In genomic region chr10:34585422-34586115, GRCh38 we compare ENCODE assay signal across 24 cellular contexts.
DNase-seq lines count a peak whose midpoint lies in the region; ATAC-seq and TF ChIP-seq lines count a peak whose summit lies in the region.
"Had no signal": no experiment of that assay in that cellular context is flagged by ENCODE, and none has a peak within 500 bp of the region (broad histone marks: within the 10 kb centered on the region; RNA-seq: fewer than 3 reads in every experiment).

No MANE protein-coding gene starts in this region.

- no peak for ATAC-seq in GM23338
- no peak for ATAC-seq in GM19328 (IDR thresholded peaks at IDR 0.05; ENCODE audit: unreplicated experiment)
- ATAC-seq in HG02623 (IDR thresholded peaks at IDR 0.05; ENCODE audit: unreplicated experiment), result no peak
- ATAC-seq in sciatic nerve, result no peak
- ATAC-seq: left lobe of liver, natural killer cell had no signal

- peaks cover 31% of the 10 kb centered on the region for H3K4me1 ChIP-seq in GM23338 (ENCODE audit: insufficient read depth)
- no peaks in the 10 kb centered on the region for H3K4me1 ChIP-seq in CD4-positive, alpha-beta memory T cell (ENCODE audit: insufficient read depth, low read length)
- H3K4me1 ChIP-seq: colonic mucosa had no signal

- POLR2A ChIA-PET in CD4-positive, alpha-beta memory T cell (lab: Charles Lee; ENCODE audit: partially characterized antibody), result no interaction called here

- no peaks in the 10 kb centered on the region for H3K9me3 ChIP-seq in CD4-positive, alpha-beta memory T cell (ENCODE audit: control insufficient read depth in 1 of 2, low read length in 2 of 2)
- H3K9me3 ChIP-seq: colonic mucosa, tibial artery had no signal

- no peaks in the 10 kb centered on the region for H3F3A ChIP-seq in GM23338 (replicated peaks; ENCODE audit: low read depth)

- H3K36me3 ChIP-seq in GM23338 (ENCODE audit: insufficient read depth), result no peaks in the 10 kb centered on the region
- H3K36me3 ChIP-seq in CD4-positive, alpha-beta memory T cell (ENCODE audit: insufficient read depth, low read length), result no peaks in the 10 kb centered on the region
- H3K36me3 ChIP-seq: brain microvascular endothelial cell, colonic mucosa, tibial artery had no signal

- H3K27ac Mint-ChIP-seq in GM23338, result no peak overlapping the region
- no peak overlapping the region for H3K27ac Mint-ChIP-seq in CD4-positive, alpha-beta memory T cell
- H3K27ac Mint-ChIP-seq: activated CD4-positive, alpha-beta memory T cell treated with anti-CD3 and anti-CD28 coated beads for 36 hours; natural killer cell; stimulated activated naive CD8-positive, alpha-beta T cell treated with anti-CD3 and anti-CD28 coated beads, Interleukin-15, Interleukin-2, amounts not matched to agents 100 ng/mL and 50 ng/mL, for 24 hours had no signal

- DNase-seq in ELR (ENCODE audit: low read depth) (peak; percentile 42), GM23338 (ENCODE audit: low spot score) (no peak), NCI-H226 (peak; percentile 41), iris pigment epithelial cell (ENCODE audit: low read depth) (peak; percentile 63), sciatic nerve (ENCODE audit: low spot score) (no peak)
- DNase-seq in CD4-positive, alpha-beta memory T cell, result no peak
- DNase-seq: activated CD4-positive, alpha-beta memory T cell treated with anti-CD3 and anti-CD28 coated beads for 36 hours; activated CD4-positive, CD25-positive, alpha-beta regulatory T cell; brain microvascular endothelial cell; colonic mucosa; COR-L47; DND-41; midbrain; natural killer cell; NCI-H187 treated with DMSO at 0.1 percent for 48 hours; NCI-H748 treated with DMSO at 0.1 percent for 48 hours; stimulated activated CD4-positive, alpha-beta T cell treated with anti-CD3 and anti-CD28 coated beads, Interleukin-4, amount 100 ng/mL, for 4 hours; T1000; tibial artery had no signal

- peaks cover 35% of the 10 kb centered on the region for H3K79me2 ChIP-seq in GM23338 (replicated peaks; ENCODE audit: insufficient read depth)

- no peaks in the 10 kb centered on the region for H3K9me3 Mint-ChIP-seq in GM23338
- no peaks in the 10 kb centered on the region for H3K9me3 Mint-ChIP-seq in CD4-positive, alpha-beta memory T cell
- H3K9me3 Mint-ChIP-seq: activated CD4-positive, alpha-beta memory T cell treated with anti-CD3 and anti-CD28 coated beads for 36 hours; natural killer cell; stimulated activated naive CD8-positive, alpha-beta T cell treated with anti-CD3 and anti-CD28 coated beads, Interleukin-15, Interleukin-2, amounts not matched to agents 100 ng/mL and 50 ng/mL, for 24 hours had no signal

- H3K4me1 Mint-ChIP-seq in GM23338, result peaks cover 55% of the 10 kb centered on the region
- no peaks in the 10 kb centered on the region for H3K4me1 Mint-ChIP-seq in CD4-positive, alpha-beta memory T cell
- H3K4me1 Mint-ChIP-seq: natural killer cell had no signal

- no peaks in the 10 kb centered on the region; the same call in 2 of the 3 replicates for H3K36me3 Mint-ChIP-seq in GM23338 (ENCODE audit: low read depth)
- H3K36me3 Mint-ChIP-seq in CD4-positive, alpha-beta memory T cell, result no peaks in the 10 kb centered on the region
- H3K36me3 Mint-ChIP-seq: activated CD4-positive, alpha-beta memory T cell treated with anti-CD3 and anti-CD28 coated beads for 36 hours; natural killer cell had no signal

- H3K27me3 Mint-ChIP-seq in GM23338 (ENCODE audit: insufficient read depth, low read depth, poor library complexity), result peaks cover 3% of the 10 kb centered on the region
- H3K27me3 Mint-ChIP-seq in CD4-positive, alpha-beta memory T cell, result peaks cover 5 to 6% of the 10 kb centered on the region in 2 donors
- H3K27me3 Mint-ChIP-seq: activated CD4-positive, alpha-beta memory T cell treated with anti-CD3 and anti-CD28 coated beads for 36 hours; stimulated activated naive CD8-positive, alpha-beta T cell treated with anti-CD3 and anti-CD28 coated beads, Interleukin-15, Interleukin-2, amounts not matched to agents 100 ng/mL and 50 ng/mL, for 24 hours had no signal

- no peak overlapping the region for H2AFZ ChIP-seq in GM23338

- TF ChIP-seq CTCF in GM23338 (conservative IDR thresholded peaks at IDR 0.05; ENCODE audit: low read depth in 2 of 2), result no peak

- H3K4me2 ChIP-seq in GM23338, result peak overlapping the region; percentile 24; the same call in 1 of the 2 replicates
- H3K4me2 ChIP-seq: KMS-11 had no signal

- intact Hi-C loops in CD4-positive, alpha-beta memory T cell (cut with micrococcal nuclease), result no loop called here
- intact Hi-C loops in sciatic nerve (cut with DNase I), result no loop called here

- CTCF ChIA-PET in CD4-positive, alpha-beta memory T cell (lab: Charles Lee; ENCODE audit: partially characterized antibody), result no interaction called here

- no peaks in the 10 kb centered on the region; the same call in 1 of the 2 replicates for H4K20me1 ChIP-seq in GM23338 (replicated peaks; ENCODE audit: insufficient read depth)

- H3K9me2 ChIP-seq in GM23338 (ENCODE audit: insufficient read depth), result no peaks in the 10 kb centered on the region

- no peak overlapping the region for H3K4me3 Mint-ChIP-seq in GM23338
- no peak overlapping the region for H3K4me3 Mint-ChIP-seq in CD4-positive, alpha-beta memory T cell
- H3K4me3 Mint-ChIP-seq: activated CD4-positive, alpha-beta memory T cell treated with anti-CD3 and anti-CD28 coated beads for 36 hours; natural killer cell; stimulated activated naive CD8-positive, alpha-beta T cell treated with anti-CD3 and anti-CD28 coated beads, Interleukin-15, Interleukin-2, amounts not matched to agents 100 ng/mL and 50 ng/mL, for 24 hours had no signal

- H3K27ac ChIP-seq in GM23338 (ENCODE audit: low read depth), result no peak overlapping the region
- H3K27ac ChIP-seq in CD4-positive, alpha-beta memory T cell (ENCODE audit: low read depth, low read length), result no peak overlapping the region
- H3K27ac ChIP-seq: brain microvascular endothelial cell, colonic mucosa, KMS-11, tibial artery had no signal

- H3K27me3 ChIP-seq in GM23338 (ENCODE audit: insufficient read depth), result no peaks in the 10 kb centered on the region
- H3K27me3 ChIP-seq in CD4-positive, alpha-beta memory T cell (ENCODE audit: insufficient read depth, low read length), result no peaks in the 10 kb centered on the region
- H3K27me3 ChIP-seq: brain microvascular endothelial cell, colonic mucosa, tibial artery had no signal

- H3K4me3 ChIP-seq in GM23338, result no peak overlapping the region
- no peak overlapping the region for H3K4me3 ChIP-seq in CD4-positive, alpha-beta memory T cell (ENCODE audit: low read length in 2 of 2)
- H3K4me3 ChIP-seq: colonic mucosa, tibial artery had no signal

TF ChIP-seq in GM23338, 12 proteins besides CTCF, POLR2A, EP300 and RAD21 (continues in another document):
- TF ChIP-seq ZNF462 (CRISPR knock-in tag; IDR thresholded peaks at IDR 0.05), result no peak
- TF ChIP-seq CREB1 (CRISPR knock-in tag; IDR thresholded peaks at IDR 0.05; ENCODE audit: low read depth), result no peak

Comparison
In these comparisons a context has a peak if more than half of its experiments do, and no peak if none do; other contexts are left out.
1. DNase-seq: peak in ELR (single experiment), NCI-H226 (single experiment) and iris pigment epithelial cell (single experiment); none in GM23338 (single experiment), CD4-positive, alpha-beta memory T cell (0 of 5) and sciatic nerve (single experiment).